11 cellular contexts compared by ENCODE assay signal in genomic region chr1:32181563-32181962, GRCh38. TPM values are rescaled to one million over a fixed set of nuclear protein-coding genes. Genes with fewer than 3 reads are reported as not detected.
DNase-seq lines count a peak whose midpoint lies in the region; ATAC-seq and TF ChIP-seq lines count a peak whose summit lies in the region.
"Had no signal": no experiment of that assay in that cellular context is flagged by ENCODE, and none has a peak within 500 bp of the region (broad histone marks: within the 10 kb centered on the region; RNA-seq: fewer than 3 reads in every experiment).

No MANE protein-coding gene starts in this region.

- DNase-seq in Calu3 (no peak), PC-3 (no peak), endodermal cell (no peak), progenitor cell of endocrine pancreas (ENCODE audit: low spot score, unreplicated experiment) (no peak), COLO829 (ENCODE audit: low spot score) (no peak), testis (no peak), NCI-H187 (lab: John Stamatoyannopoulos, UW) (no peak), NCI-H1436 (lab: John Stamatoyannopoulos, UW) (no peak)
- DNase-seq: NCI-H2227 treated with DMSO at 0.1 percent for 48 hours, WERI-Rb-1 had no signal

- H3K4me2 ChIP-seq in PC-3 (ENCODE audit: low read length), result peak overlapping the region; percentile 86

- H3F3A ChIP-seq in PC-3 (ENCODE audit: low read length, unreplicated experiment), result no peaks in the 10 kb centered on the region

- H3K4me3 Mint-ChIP-seq in Calu3 (ENCODE audit: low read depth, unreplicated experiment) (peak overlapping the region; percentile 95), endodermal cell (peak overlapping the region; percentile 83), progenitor cell of endocrine pancreas (ENCODE audit: low read depth) (peak overlapping the region; percentile 92)

- TF ChIP-seq CTCF in Calu3 (IDR thresholded peaks at IDR 0.05; ENCODE audit: unreplicated experiment), result no peak
- no peak for TF ChIP-seq CTCF in PC-3 (conservative IDR thresholded peaks at IDR 0.05; ENCODE audit: low read depth, low read length)
- TF ChIP-seq CTCF in endodermal cell (conservative IDR thresholded peaks at IDR 0.05), result no peak
- no peak for TF ChIP-seq CTCF in progenitor cell of endocrine pancreas (IDR thresholded peaks at IDR 0.05; ENCODE audit: unreplicated experiment)
- TF ChIP-seq CTCF in testis (IDR thresholded peaks at IDR 0.05), result no peak

- H3K36me3 Mint-ChIP-seq in Calu3 (ENCODE audit: insufficient read depth, unreplicated experiment), result peaks cover 64% of the 10 kb centered on the region
- H3K36me3 Mint-ChIP-seq in endodermal cell (ENCODE audit: low read depth), result peaks cover 44% of the 10 kb centered on the region
- peaks cover 18% of the 10 kb centered on the region for H3K36me3 Mint-ChIP-seq in progenitor cell of endocrine pancreas (ENCODE audit: insufficient read depth)

- H3K4me3 ChIP-seq in PC-3 (ENCODE audit: low read length) (peak overlapping the region; percentile 95), endodermal cell (ENCODE audit: low read length) (peak overlapping the region; percentile 94), testis (no peak overlapping the region)

- intact Hi-C loops in Calu3 (cut with micrococcal nuclease; ENCODE audit: unreplicated experiment) (no loop called here), PC-3 (cut with micrococcal nuclease) (loop anchor here (2.0 kb wide), 1 partner anchor 19 kb away; the partner anchor contains the start of gene CCDC28B), testis (cut with DNase I; ENCODE audit: low total_unique reads) (no loop called here)

- CTCF ChIA-PET in Calu3 (lab: Charles Lee), result no interaction called here
- CTCF ChIA-PET in PC-3 (lab: Charles Lee), result no interaction called here

- H3K9me3 Mint-ChIP-seq in Calu3 (ENCODE audit: low read depth, unreplicated experiment), result no peaks in the 10 kb centered on the region
- H3K9me3 Mint-ChIP-seq in endodermal cell, result no peaks in the 10 kb centered on the region
- H3K9me3 Mint-ChIP-seq in progenitor cell of endocrine pancreas (ENCODE audit: low read depth), result no peaks in the 10 kb centered on the region

- 95 to 98% methylated on average over 4 to 5 of the region's 5 CpGs for WGBS in endodermal cell (ENCODE audit: insufficient coverage in 1 of 2, insufficient read length in 1 of 2), 2 experiments
- 13 to 33% methylated on average over 5 of the region's 5 CpGs for whole genome bisulfite sequencing in testis, 2 donors

- no peaks in the 10 kb centered on the region for H3K27me3 ChIP-seq in PC-3 (ENCODE audit: low read length)
- no peaks in the 10 kb centered on the region for H3K27me3 ChIP-seq in endodermal cell (ENCODE audit: control insufficient read depth, insufficient read depth, low read length, poor library complexity, severe bottlenecking)
- H3K27me3 ChIP-seq in testis, result no peaks in the 10 kb centered on the region

- H3K9me3 ChIP-seq in PC-3 (ENCODE audit: low read length) (no peaks in the 10 kb centered on the region), endodermal cell (ENCODE audit: control insufficient read depth, low read length) (no peaks in the 10 kb centered on the region), testis (no peaks in the 10 kb centered on the region)

- no TSS peak for BruUV-seq in Calu3 (replicated peaks; lab: Mats Ljungman, UMichigan)
- BruUV-seq in PC-3 (replicated peaks; lab: Mats Ljungman, UMichigan), result no TSS peak

- no peaks in the 10 kb centered on the region for H3K9me2 ChIP-seq in PC-3 (replicated peaks; ENCODE audit: low read length)

- POLR2A ChIA-PET in PC-3 (lab: Charles Lee; ENCODE audit: unreplicated experiment), result no interaction called here

- TF ChIP-seq POLR2A in testis (IDR thresholded peaks at IDR 0.05), result no peak

- peaks cover 62% of the 10 kb centered on the region for H3K79me2 ChIP-seq in PC-3 (ENCODE audit: low read length)

- H3K4me1 ChIP-seq in PC-3 (ENCODE audit: insufficient read depth, low read length), result peaks cover 18% of the 10 kb centered on the region
- H3K4me1 ChIP-seq in endodermal cell (ENCODE audit: control insufficient read depth, insufficient read depth, low read length), result no peaks in the 10 kb centered on the region
- peaks cover 30% of the 10 kb centered on the region for H3K4me1 ChIP-seq in testis

- H3K27me3 Mint-ChIP-seq in Calu3 (ENCODE audit: unreplicated experiment) (no peaks in the 10 kb centered on the region), endodermal cell (ENCODE audit: insufficient read depth) (no peaks in the 10 kb centered on the region), progenitor cell of endocrine pancreas (no peaks in the 10 kb centered on the region)

- H4K20me1 ChIP-seq in PC-3 (ENCODE audit: low read length), result peaks cover 12% of the 10 kb centered on the region; the same call in 1 of the 2 replicates

- H3K27ac Mint-ChIP-seq in Calu3 (ENCODE audit: unreplicated experiment) (peak overlapping the region; percentile 96), endodermal cell (peak overlapping the region; percentile 22), progenitor cell of endocrine pancreas (peak overlapping the region; percentile 64)

- H3K27ac ChIP-seq in PC-3 (ENCODE audit: low read length) (no peak overlapping the region), endodermal cell (ENCODE audit: low read depth, low read length) (no peak overlapping the region), testis (peak overlapping the region in 1 of 2 donors; percentile 96)

- H3K4me1 Mint-ChIP-seq in Calu3 (ENCODE audit: low read depth, unreplicated experiment) (peaks cover 37% of the 10 kb centered on the region), endodermal cell (peaks cover 29% of the 10 kb centered on the region), progenitor cell of endocrine pancreas (ENCODE audit: low read depth) (peaks cover 15% of the 10 kb centered on the region)

- no peak overlapping the region for H2AFZ ChIP-seq in PC-3 (ENCODE audit: low read length)

- H3K9ac ChIP-seq in PC-3 (ENCODE audit: low read length) (no peak overlapping the region), endodermal cell (ENCODE audit: extremely low read depth, low read length, poor library complexity, severe bottlenecking) (no peak overlapping the region)

- H3K36me3 ChIP-seq in PC-3 (ENCODE audit: low read depth, low read length) (peaks cover 29% of the 10 kb centered on the region), endodermal cell (ENCODE audit: control insufficient read depth, insufficient read depth, low read length) (peaks cover 51% of the 10 kb centered on the region), testis (ENCODE audit: low read depth, missing control alignments) (no peaks in the 10 kb centered on the region)

- ATAC-seq in PC-3, result no peak

RNA-seq across cellular contexts. Expression of gene TXLNA, which starts 2.1 kb away (rescaled TPM):
- total RNA-seq in Calu3 (2022) (58.4 and 62.4 TPM in 2 replicates), PC-3 (2014; rRNA removed) (64.2 and 79.0 TPM in 2 replicates), endodermal cell (10 to 100 TPM; 38.3 to 39.4 TPM), progenitor cell of endocrine pancreas (55.2 and 55.6 TPM in 2 replicates), testis (10 to 100 TPM; 67.6 to 69.2 TPM)
- polyA plus RNA-seq in endodermal cell (2013, experiment 1 of 2), result 39.7 TPM
- 37.8 TPM for polyA plus RNA-seq in endodermal cell (2013, experiment 2 of 2)
- polyA plus RNA-seq in testis (ENCODE audit: insufficient read depth, low read depth, low replicate concordance), result 52.6 TPM

RNA-seq across cellular contexts. Expression of gene CCDC28B, which starts 18.8 kb away (rescaled TPM):
- total RNA-seq in Calu3 (2022), result 7.1 and 8.2 TPM in 2 replicates
- 4.7 and 5.5 TPM in 2 replicates for total RNA-seq in PC-3 (2014; rRNA removed)
- total RNA-seq in endodermal cell, result 10 to 100 TPM in 1 of 2 donors, 1 to 10 TPM in 1; 9.2 to 11.1 TPM
- 26.3 TPM for polyA plus RNA-seq in endodermal cell (2013, experiment 1 of 2)
- 22.7 TPM for polyA plus RNA-seq in endodermal cell (2013, experiment 2 of 2)
- 15.5 and 16.5 TPM in 2 replicates for total RNA-seq in progenitor cell of endocrine pancreas
- 100 to 1,000 TPM in 1 of 2 donors, 10 to 100 TPM in 1; 67.5 to 105 TPM for total RNA-seq in testis
- 55.3 TPM for polyA plus RNA-seq in testis (ENCODE audit: insufficient read depth, low read depth, low replicate concordance)

RNA-seq across cellular contexts. Expression of gene IQCC, which starts 23.9 kb away (rescaled TPM):
- total RNA-seq in Calu3 (2022) (6.6 and 7.6 TPM in 2 replicates), PC-3 (2014; rRNA removed) (8.5 and 11.8 TPM in 2 replicates), endodermal cell (1 to 10 TPM; 4.7 to 6.3 TPM), progenitor cell of endocrine pancreas (5.1 and 5.6 TPM in 2 replicates), testis (10 to 100 TPM; 11.9 to 16.3 TPM)
- 6.5 TPM for polyA plus RNA-seq in endodermal cell (2013, experiment 1 of 2)
- 6.7 TPM for polyA plus RNA-seq in endodermal cell (2013, experiment 2 of 2)
- polyA plus RNA-seq in testis (ENCODE audit: insufficient read depth, low read depth, low replicate concordance), result 21.6 TPM

RNA-seq across cellular contexts. Expression of gene DCDC2B, which starts 27.3 kb away (rescaled TPM):
- not detected in 2 replicates for total RNA-seq in Calu3 (2022)
- not detected in 2 replicates for total RNA-seq in PC-3 (2014; rRNA removed)
- total RNA-seq in endodermal cell, result not detected
- polyA plus RNA-seq in endodermal cell (2013, experiment 1 of 2), result not detected
- not detected for polyA plus RNA-seq in endodermal cell (2013, experiment 2 of 2)
- not detected in 2 replicates for total RNA-seq in progenitor cell of endocrine pancreas
- total RNA-seq in testis, result 1 to 10 TPM in 1 of 2 donors, under 1 TPM in 1; 0.81 to 1.7 TPM
- polyA plus RNA-seq in testis (ENCODE audit: insufficient read depth, low read depth, low replicate concordance), result 2.6 TPM
- total RNA-seq: temporal lobe had no signal

RNA-seq across cellular contexts. Expression of gene TMEM234, which starts 40.6 kb away (rescaled TPM):
- total RNA-seq in Calu3 (2022) (31.6 and 35.5 TPM in 2 replicates), PC-3 (2014; rRNA removed) (4.2 and 7.7 TPM in 2 replicates), endodermal cell (10 to 100 TPM; 35.1 to 35.5 TPM), progenitor cell of endocrine pancreas (43.2 and 49.2 TPM in 2 replicates), testis (10 to 100 TPM; 35.9 to 58.3 TPM)
- polyA plus RNA-seq in endodermal cell (2013, experiment 1 of 2), result 13.6 TPM
- polyA plus RNA-seq in endodermal cell (2013, experiment 2 of 2), result 14.6 TPM
- 31.8 TPM for polyA plus RNA-seq in testis (ENCODE audit: insufficient read depth, low read depth, low replicate concordance)

Comparison
In these comparisons a context has a peak if more than half of its experiments do, and no peak if none do; other contexts are left out.
1. H3K27ac Mint-ChIP-seq: peak in every context shown above with its lines; median percentile 96 in Calu3; 64 in progenitor cell of endocrine pancreas; 22 in endodermal cell.
2. H3K4me3 ChIP-seq: peak in PC-3 (single experiment) and endodermal cell (single experiment); none in testis (0 of 2).
3. Peak in every context shown above with its lines, with median percentiles within 50 percentile points of each other: H3K4me3 Mint-ChIP-seq.